1 cellular context compared by ENCODE assay signal in the genomic region with DNA sequence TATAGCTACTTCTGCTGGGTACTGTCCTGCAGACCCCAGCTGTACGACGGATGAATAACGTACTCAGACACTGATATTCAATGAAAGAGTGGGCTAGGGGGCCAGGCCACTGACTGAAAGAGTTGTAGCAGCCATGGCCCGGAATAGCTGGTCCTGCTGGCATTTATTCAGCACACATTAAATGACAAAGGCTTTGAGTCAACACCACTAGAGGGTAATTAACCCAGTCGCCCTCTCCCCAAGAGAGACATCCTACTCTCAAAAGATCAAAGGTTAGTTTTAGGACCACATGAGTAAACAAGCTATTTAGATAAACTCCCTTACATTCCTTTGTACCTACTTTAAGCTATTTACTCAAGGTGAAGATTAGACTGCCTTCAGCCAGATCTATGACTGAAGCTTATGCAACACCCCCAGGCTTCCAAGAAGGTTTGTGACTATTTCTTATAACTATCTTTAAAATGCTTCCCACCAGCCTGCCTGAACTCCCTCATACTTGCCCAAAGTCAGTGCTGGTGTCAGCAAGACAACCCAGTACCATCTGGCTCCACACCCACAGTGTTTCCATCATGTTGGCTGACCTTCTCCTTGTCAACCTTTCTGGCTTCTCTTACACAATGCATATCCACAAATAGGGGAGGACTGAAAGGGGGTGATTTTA.
TF ChIP-seq lines count a peak whose summit lies in the region.

No MANE protein-coding gene starts in this region.

TF ChIP-seq in WTC11, 78 proteins besides CTCF, POLR2A, EP300 and RAD21 (continued from another document):
- TF ChIP-seq ARID4B (CRISPR knock-in tag; IDR thresholded peaks at IDR 0.05; ENCODE audit: borderline replicate concordance) (no peak), NFATC4 (CRISPR knock-in tag; IDR thresholded peaks at IDR 0.05) (no peak), GABPB1 (CRISPR knock-in tag; IDR thresholded peaks at IDR 0.05) (no peak), ZNF317 (CRISPR knock-in tag; IDR thresholded peaks at IDR 0.05; ENCODE audit: borderline replicate concordance, low read depth) (peak; percentile 80), ZNF138 (CRISPR knock-in tag; conservative IDR thresholded peaks at IDR 0.05) (no peak), ZNF121 (CRISPR knock-in tag; IDR thresholded peaks at IDR 0.05) (peak; percentile 73), ZMAT4 (CRISPR knock-in tag; IDR thresholded peaks at IDR 0.05) (no peak), MLX (CRISPR knock-in tag; IDR thresholded peaks at IDR 0.05) (no peak), ZNF423 (CRISPR knock-in tag; IDR thresholded peaks at IDR 0.05) (no peak), E2F5 (CRISPR knock-in tag; IDR thresholded peaks at IDR 0.05) (no peak), CDX4 (CRISPR knock-in tag; IDR thresholded peaks at IDR 0.05; ENCODE audit: borderline replicate concordance) (no peak), ZNF232 (CRISPR knock-in tag; IDR thresholded peaks at IDR 0.05) (no peak), GTF2I (CRISPR knock-in tag; conservative IDR thresholded peaks at IDR 0.05) (no peak)
- TF ChIP-seq, protein P1, sequence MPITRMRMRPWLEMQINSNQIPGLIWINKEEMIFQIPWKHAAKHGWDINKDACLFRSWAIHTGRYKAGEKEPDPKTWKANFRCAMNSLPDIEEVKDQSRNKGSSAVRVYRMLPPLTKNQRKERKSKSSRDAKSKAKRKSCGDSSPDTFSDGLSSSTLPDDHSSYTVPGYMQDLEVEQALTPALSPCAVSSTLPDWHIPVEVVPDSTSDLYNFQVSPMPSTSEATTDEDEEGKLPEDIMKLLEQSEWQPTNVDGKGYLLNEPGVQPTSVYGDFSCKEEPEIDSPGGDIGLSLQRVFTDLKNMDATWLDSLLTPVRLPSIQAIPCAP (CRISPR knock-in tag; IDR thresholded peaks at IDR 0.05), result no peak
